ENCODE assay signal across 8 cellular contexts in the genomic region with DNA sequence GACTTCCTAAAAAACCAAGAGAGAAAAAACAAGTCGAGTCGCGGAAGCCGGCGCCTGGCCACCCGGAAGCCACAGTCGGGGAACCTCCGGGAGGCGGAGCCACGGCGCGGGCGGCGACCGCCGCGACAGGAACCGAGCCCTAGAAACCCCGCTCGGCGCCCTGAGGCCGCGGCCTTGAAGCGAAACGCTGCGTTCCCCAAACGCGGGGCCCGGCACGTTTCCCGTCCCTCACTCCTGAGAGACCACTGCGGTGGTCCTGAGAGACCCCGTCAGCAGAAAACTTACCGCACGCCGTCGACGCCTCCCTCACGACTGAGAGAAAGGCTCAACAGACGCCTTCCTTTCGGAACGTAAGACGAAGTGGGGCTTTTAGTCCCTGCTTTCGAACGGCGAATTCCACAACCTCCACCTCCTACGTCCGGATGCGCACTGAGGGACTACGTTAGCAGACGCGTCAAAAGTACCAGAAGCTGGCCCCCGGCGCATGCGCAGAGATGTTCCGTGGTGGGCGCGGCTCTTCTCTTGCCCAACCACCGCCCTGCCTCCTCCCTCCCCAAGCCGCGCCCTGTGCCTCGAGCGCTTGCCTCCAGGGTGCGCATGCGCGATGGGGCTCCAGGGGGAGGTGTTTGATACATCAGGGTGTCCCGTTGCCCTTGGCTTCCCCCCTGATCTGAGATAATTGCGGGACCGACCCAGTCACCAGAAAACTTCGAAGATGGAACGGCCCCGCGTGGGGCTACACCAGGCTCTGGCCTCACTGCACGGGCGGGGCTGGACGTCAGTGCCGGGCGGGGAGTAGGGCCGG. TPM values are rescaled to one million over a fixed set of nuclear protein-coding genes. Genes with fewer than 3 reads are reported as not detected.
DNase-seq lines count a peak whose midpoint lies in the region; TF ChIP-seq lines count a peak whose summit lies in the region.

A gene with protein sequence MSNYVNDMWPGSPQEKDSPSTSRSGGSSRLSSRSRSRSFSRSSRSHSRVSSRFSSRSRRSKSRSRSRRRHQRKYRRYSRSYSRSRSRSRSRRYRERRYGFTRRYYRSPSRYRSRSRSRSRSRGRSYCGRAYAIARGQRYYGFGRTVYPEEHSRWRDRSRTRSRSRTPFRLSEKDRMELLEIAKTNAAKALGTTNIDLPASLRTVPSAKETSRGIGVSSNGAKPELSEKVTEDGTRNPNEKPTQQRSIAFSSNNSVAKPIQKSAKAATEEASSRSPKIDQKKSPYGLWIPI (minus strand): TSS at position 431 of the 805 bp plus-strand sequence. CDS start 491 bp downstream, outside the sequence.

- no peak within 1 kb of the TSS; the same call in 1 of the 2 replicates for H3K4ac ChIP-seq in H9 (ENCODE audit: low read depth, low read length)

- H2BK120ac ChIP-seq in H9 (ENCODE audit: low read depth, low read length, poor library complexity, severe bottlenecking): no peak within 1 kb of the TSS

- H3K23ac ChIP-seq in H9 (ENCODE audit: insufficient read length, low read depth, low read length): no peak within 1 kb of the TSS

- no peak within 1 kb of the TSS for H4K91ac ChIP-seq in H9 (ENCODE audit: insufficient read length, low read depth, low read length)

- no peaks in the 10 kb centered on the region for H3K9me3 Mint-ChIP-seq in H9
- H3K9me3 Mint-ChIP-seq in neural crest cell: no peaks in the 10 kb centered on the region

- H3K79me1 ChIP-seq in H9 (ENCODE audit: insufficient read depth, low read depth, low read length, poor library complexity, severe bottlenecking): no peaks in the 10 kb centered on the region

- no peak within 1 kb of the TSS for H2BK12ac ChIP-seq in H9 (ENCODE audit: insufficient read length, low read depth, low read length)

- peak within 1 kb of the TSS; percentile 78 for H3K4me2 ChIP-seq in H9 (ENCODE audit: insufficient read depth, insufficient read length, low read length)
- peak within 1 kb of the TSS; percentile 90 for H3K4me2 ChIP-seq in MM.1S (ENCODE audit: low read depth, low read length)

- no peaks in the 10 kb centered on the region for H3K27me3 ChIP-seq in H9 (ENCODE audit: insufficient read depth, low read length)
- no peaks in the 10 kb centered on the region for H3K27me3 ChIP-seq in MM.1S (replicated peaks; ENCODE audit: insufficient read depth, low read length)
- H3K27me3 ChIP-seq in stomach smooth muscle (ENCODE audit: control insufficient read depth in 1 of 2, insufficient read depth in 2 of 2, low read length in 2 of 2): no peaks in the 10 kb centered on the region

- H3K4me1 Mint-ChIP-seq in H9 (peaks cover 18 to 24% of the 10 kb centered on the region in 2 experiments), neural crest cell (peaks cover 37% of the 10 kb centered on the region)

- peak within 1 kb of the TSS; percentile 81 for H3K9ac ChIP-seq in H9 (ENCODE audit: extremely low read depth, insufficient read length, low read length)
- peak within 1 kb of the TSS; percentile 96 for H3K9ac ChIP-seq in MM.1S (ENCODE audit: low read length)
- peak within 1 kb of the TSS; percentile 99 to 100 for H3K9ac ChIP-seq in stomach smooth muscle (ENCODE audit: low read length in 2 of 2)

- peaks cover 30% of the 10 kb centered on the region for H3F3A ChIP-seq in MM.1S (ENCODE audit: insufficient read depth, low read length)

- H3K27ac Mint-ChIP-seq in H9: peak within 1 kb of the TSS; percentile 98 to 99 (median 98)
- peak within 1 kb of the TSS; percentile 96 for H3K27ac Mint-ChIP-seq in neural crest cell (ENCODE audit: unreplicated experiment)

- peak within 1 kb of the TSS; percentile 90 for H3K4me3 ChIP-seq in MM.1S (ENCODE audit: low read length)
- H3K4me3 ChIP-seq in foreskin fibroblast (ENCODE audit: low read depth in 1 of 2, low read length in 2 of 2): peak within 1 kb of the TSS; percentile 95 to 100
- H3K4me3 ChIP-seq in stomach smooth muscle (ENCODE audit: low read length in 2 of 2): peak within 1 kb of the TSS; percentile 90 to 99

- H3K14ac ChIP-seq in H9 (ENCODE audit: insufficient read depth, low read length): peak within 1 kb of the TSS; percentile 81

- no peak within 1 kb of the TSS for H2BK15ac ChIP-seq in H9 (ENCODE audit: low read depth, low read length)

- H3T11ph ChIP-seq in H9 (ENCODE audit: low read length): no peak within 1 kb of the TSS

- no peak within 1 kb of the TSS for H2AK5ac ChIP-seq in H9 (ENCODE audit: insufficient read length, low read length)

- H4K8ac ChIP-seq in H9 (replicated peaks; ENCODE audit: insufficient read length, low read depth, low read length): no peak within 1 kb of the TSS

- no peak within 1 kb of the TSS for H2AFZ ChIP-seq in H9 (ENCODE audit: low read length)
- peak within 1 kb of the TSS; percentile 69 for H2AFZ ChIP-seq in MM.1S (ENCODE audit: low read length)

- no peaks in the 10 kb centered on the region for H3K9me2 ChIP-seq in MM.1S (replicated peaks; ENCODE audit: insufficient read depth, low read length)

- H3K56ac ChIP-seq in H9 (ENCODE audit: insufficient read length, low read depth, low read length): no peak within 1 kb of the TSS

- H3K9me3 ChIP-seq in H9 (ENCODE audit: control insufficient read depth, low read depth, low read length) (no peaks in the 10 kb centered on the region), MM.1S (replicated peaks; ENCODE audit: insufficient read depth, low read length) (no peaks in the 10 kb centered on the region), stomach smooth muscle (ENCODE audit: control insufficient read depth in 2 of 2, low read length in 2 of 2) (no peaks in the 10 kb centered on the region)

- peaks cover 9% of the 10 kb centered on the region for H3K23me2 ChIP-seq in H9 (ENCODE audit: insufficient read length, low read depth, low read length, poor library complexity, severe bottlenecking)

- no peak for TF ChIP-seq CTCF in H9 (conservative IDR thresholded peaks at IDR 0.05)
- TF ChIP-seq CTCF in MM.1S (IDR thresholded peaks at IDR 0.05; ENCODE audit: low read length): no peak
- TF ChIP-seq CTCF in foreskin fibroblast (IDR thresholded peaks at IDR 0.05; ENCODE audit: low read depth, low read length): no peak
- no peak for TF ChIP-seq CTCF in neural crest cell (conservative IDR thresholded peaks at IDR 0.05)

- H4K5ac ChIP-seq in H9 (ENCODE audit: insufficient read length, low read depth, low read length): no peak within 1 kb of the TSS

- H4K20me1 ChIP-seq in H9 (ENCODE audit: control insufficient read depth, insufficient read depth, insufficient read length) (no peaks in the 10 kb centered on the region), MM.1S (ENCODE audit: insufficient read depth, low read length) (peaks cover 15% of the 10 kb centered on the region)

- H3K18ac ChIP-seq in H9 (ENCODE audit: insufficient read length, low read depth, low read length): peak within 1 kb of the TSS; percentile 47

- no peaks in the 10 kb centered on the region for H3K4me1 ChIP-seq in H9 (ENCODE audit: insufficient read depth, low read length)
- H3K4me1 ChIP-seq in MM.1S (ENCODE audit: low read length): peaks cover 23% of the 10 kb centered on the region; the same call in 1 of the 2 replicates
- peaks cover 14% of the 10 kb centered on the region for H3K4me1 ChIP-seq in stomach smooth muscle (ENCODE audit: control insufficient read depth, insufficient read depth, low read length)

- DNase-seq in ELR (ENCODE audit: low read depth): peak; percentile 97
- DNase-seq in H9: peak; percentile 99
- DNase-seq in MM.1S: peak; percentile 99
- peak; percentile 70 for DNase-seq in SIG-M5 (lab: John Stamatoyannopoulos, UW)
- DNase-seq in activated gamma-delta T cell treated with Interleukin-2 at 50 U/mL for 16 hours: peak; percentile 100
- peak; percentile 98 to 99 for DNase-seq in foreskin fibroblast
- DNase-seq in neural crest cell (ENCODE audit: low read depth, low spot score): peak; percentile 99

- H2BK20ac ChIP-seq in H9 (ENCODE audit: low read depth, low read length, poor library complexity, severe bottlenecking): no peak within 1 kb of the TSS

- H2BK5ac ChIP-seq in H9 (ENCODE audit: insufficient read length, low read length): no peak within 1 kb of the TSS

- no peaks in the 10 kb centered on the region; the same call in 1 of the 2 replicates for H3K27me3 Mint-ChIP-seq in H9 (ENCODE audit: low read depth)
- peaks cover 3% of the 10 kb centered on the region for H3K27me3 Mint-ChIP-seq in neural crest cell (ENCODE audit: low read depth)

- peaks cover 22% of the 10 kb centered on the region for H3K36me3 ChIP-seq in MM.1S (replicated peaks; ENCODE audit: insufficient read depth, low read length)
- peaks cover 7 to 32% of the 10 kb centered on the region in 2 donors for H3K36me3 ChIP-seq in stomach smooth muscle (ENCODE audit: control insufficient read depth in 2 of 2, insufficient read depth in 2 of 2, low read length in 2 of 2)

- H3K79me2 ChIP-seq in H9 (ENCODE audit: insufficient read depth, low read length) (peaks cover 5% of the 10 kb centered on the region; the same call in 1 of the 2 replicates), MM.1S (ENCODE audit: low read length) (peaks cover 50% of the 10 kb centered on the region)

- H3K4me3 Mint-ChIP-seq in H9: peak within 1 kb of the TSS; percentile 95 to 98
- peak within 1 kb of the TSS; percentile 99 for H3K4me3 Mint-ChIP-seq in neural crest cell

- H3K36me3 Mint-ChIP-seq in H9 (ENCODE audit: insufficient read depth in 1 of 3, low read depth in 3 of 3) (peaks cover 28 to 46% (median 39%) of the 10 kb centered on the region in 3 experiments), neural crest cell (ENCODE audit: low read depth) (peaks cover 13% of the 10 kb centered on the region)

- H3K27ac ChIP-seq in H9 (ENCODE audit: insufficient read length, low read depth, low read length) (peak within 1 kb of the TSS; percentile 37), MM.1S (ENCODE audit: low read length) (peak within 1 kb of the TSS; percentile 94), stomach smooth muscle (ENCODE audit: low read length) (peak within 1 kb of the TSS; percentile 98)

- no CpG with 5 or more reads among the region's 79 CpGs for WGBS in H9 (ENCODE audit: extremely low coverage, insufficient read length, low lambda C conversion rate)

RNA-seq across cellular contexts. Expression of the gene that starts here (rescaled TPM):
- total RNA-seq in H9 (2021) (51.9 and 55.1 TPM in 2 replicates), neural crest cell (60.4 and 74.2 TPM in 2 replicates)

Comparison
In these comparisons a context has a peak if more than half of its experiments do, and no peak if none do; other contexts are left out.
1. Peak in every context shown above with its lines: DNase-seq, H3K4me3 ChIP-seq and H3K27ac ChIP-seq.
2. H3K27ac ChIP-seq: peak in every context shown above with its lines; median percentile 98 in stomach smooth muscle; 94 in MM.1S; 37 in H9.